Comparison of ENCODE assay signal across 1 cellular context in the genomic region with DNA sequence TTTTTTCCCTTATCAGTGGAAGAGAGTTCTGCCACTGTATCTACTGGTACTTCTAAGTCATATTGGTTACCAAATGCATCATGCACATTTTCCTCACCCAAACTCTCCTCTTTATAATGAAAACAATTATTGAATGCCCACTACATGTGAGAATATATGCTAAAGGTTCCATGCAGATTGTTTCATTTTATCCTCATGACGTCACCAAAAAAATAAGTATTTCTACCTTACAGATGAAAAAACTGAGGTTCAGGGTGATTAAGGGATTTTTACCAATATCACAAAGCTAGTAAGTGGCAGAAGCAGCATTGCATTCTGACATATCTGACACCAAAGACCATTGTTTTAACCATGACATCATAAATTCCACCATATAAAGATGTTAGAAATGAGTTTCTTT.
TF ChIP-seq lines count a peak whose summit lies in the region.

No MANE protein-coding gene starts in this region.

TF ChIP-seq in GM12878, 131 proteins besides CTCF, POLR2A, EP300 and RAD21 (continued from another document):
- TF ChIP-seq, protein P1, sequence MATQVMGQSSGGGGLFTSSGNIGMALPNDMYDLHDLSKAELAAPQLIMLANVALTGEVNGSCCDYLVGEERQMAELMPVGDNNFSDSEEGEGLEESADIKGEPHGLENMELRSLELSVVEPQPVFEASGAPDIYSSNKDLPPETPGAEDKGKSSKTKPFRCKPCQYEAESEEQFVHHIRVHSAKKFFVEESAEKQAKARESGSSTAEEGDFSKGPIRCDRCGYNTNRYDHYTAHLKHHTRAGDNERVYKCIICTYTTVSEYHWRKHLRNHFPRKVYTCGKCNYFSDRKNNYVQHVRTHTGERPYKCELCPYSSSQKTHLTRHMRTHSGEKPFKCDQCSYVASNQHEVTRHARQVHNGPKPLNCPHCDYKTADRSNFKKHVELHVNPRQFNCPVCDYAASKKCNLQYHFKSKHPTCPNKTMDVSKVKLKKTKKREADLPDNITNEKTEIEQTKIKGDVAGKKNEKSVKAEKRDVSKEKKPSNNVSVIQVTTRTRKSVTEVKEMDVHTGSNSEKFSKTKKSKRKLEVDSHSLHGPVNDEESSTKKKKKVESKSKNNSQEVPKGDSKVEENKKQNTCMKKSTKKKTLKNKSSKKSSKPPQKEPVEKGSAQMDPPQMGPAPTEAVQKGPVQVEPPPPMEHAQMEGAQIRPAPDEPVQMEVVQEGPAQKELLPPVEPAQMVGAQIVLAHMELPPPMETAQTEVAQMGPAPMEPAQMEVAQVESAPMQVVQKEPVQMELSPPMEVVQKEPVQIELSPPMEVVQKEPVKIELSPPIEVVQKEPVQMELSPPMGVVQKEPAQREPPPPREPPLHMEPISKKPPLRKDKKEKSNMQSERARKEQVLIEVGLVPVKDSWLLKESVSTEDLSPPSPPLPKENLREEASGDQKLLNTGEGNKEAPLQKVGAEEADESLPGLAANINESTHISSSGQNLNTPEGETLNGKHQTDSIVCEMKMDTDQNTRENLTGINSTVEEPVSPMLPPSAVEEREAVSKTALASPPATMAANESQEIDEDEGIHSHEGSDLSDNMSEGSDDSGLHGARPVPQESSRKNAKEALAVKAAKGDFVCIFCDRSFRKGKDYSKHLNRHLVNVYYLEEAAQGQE (IDR thresholded peaks at IDR 0.05; ENCODE audit: low read depth, low read length) = no peak
